ENCODE assay signal across 1 cellular context in the genomic region with DNA sequence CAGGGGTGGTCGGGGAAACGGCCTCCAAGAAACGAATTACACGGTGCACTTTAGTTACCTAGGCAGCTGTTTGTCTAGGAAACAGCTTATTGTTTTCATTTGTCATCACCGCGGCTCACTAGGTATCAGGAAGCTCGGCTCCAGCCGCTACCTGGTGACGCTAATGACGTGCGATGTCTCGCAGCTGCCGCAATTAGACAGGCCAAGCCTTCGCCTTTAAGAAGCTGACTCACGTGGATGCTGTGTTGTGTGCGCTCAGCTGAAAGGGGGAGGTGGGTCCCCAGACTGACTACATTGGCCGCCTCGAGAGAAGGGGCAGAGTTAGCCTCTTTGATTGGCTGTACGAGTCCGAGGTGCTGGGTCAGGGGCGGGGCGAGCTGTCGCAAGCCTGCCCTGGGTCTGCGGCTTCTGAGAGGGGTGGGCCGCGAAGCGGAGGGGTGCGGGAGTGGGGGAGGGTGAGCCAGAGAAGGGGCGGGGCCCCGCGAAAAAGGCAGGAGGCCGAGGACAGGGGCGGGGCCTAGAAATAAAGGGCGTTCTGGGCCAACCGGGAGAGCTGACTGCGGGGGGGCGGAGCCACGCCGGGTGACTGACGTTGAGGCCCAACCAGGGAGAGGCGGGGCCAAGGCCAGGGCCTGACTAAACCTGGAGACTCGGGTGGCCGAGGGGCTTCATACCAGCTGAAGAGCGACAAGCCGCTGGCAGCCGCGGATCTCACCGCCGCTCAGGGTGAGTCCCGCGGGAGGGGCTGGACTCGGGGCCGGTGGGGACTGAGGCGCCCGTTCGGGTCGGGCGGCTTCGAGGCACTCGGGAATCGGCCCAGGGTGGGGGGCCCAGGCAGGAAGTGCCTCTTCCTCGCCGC.
A peak's percentile ranks its signal among the peaks of the same experiment; 100 is the strongest.
TF ChIP-seq lines count a peak whose summit lies in the region.

Gene YPEL5 (plus strand): TSS at position 671 of the 859 bp plus-strand sequence. CDS start 9,645 bp downstream, outside the sequence.

TF ChIP-seq in liver, 16 proteins besides CTCF, POLR2A, EP300 and RAD21 (continued from another document):
- TF ChIP-seq, protein P1, sequence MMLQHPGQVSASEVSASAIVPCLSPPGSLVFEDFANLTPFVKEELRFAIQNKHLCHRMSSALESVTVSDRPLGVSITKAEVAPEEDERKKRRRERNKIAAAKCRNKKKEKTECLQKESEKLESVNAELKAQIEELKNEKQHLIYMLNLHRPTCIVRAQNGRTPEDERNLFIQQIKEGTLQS (IDR thresholded peaks at IDR 0.05), result peak; percentile 42
- peak; percentile 55 to 58 for TF ChIP-seq HNF4A (conservative IDR thresholded peaks at IDR 0.05)
- peak; percentile 55 for TF ChIP-seq FOXA1 (IDR thresholded peaks at IDR 0.05)
- TF ChIP-seq, protein P2, sequence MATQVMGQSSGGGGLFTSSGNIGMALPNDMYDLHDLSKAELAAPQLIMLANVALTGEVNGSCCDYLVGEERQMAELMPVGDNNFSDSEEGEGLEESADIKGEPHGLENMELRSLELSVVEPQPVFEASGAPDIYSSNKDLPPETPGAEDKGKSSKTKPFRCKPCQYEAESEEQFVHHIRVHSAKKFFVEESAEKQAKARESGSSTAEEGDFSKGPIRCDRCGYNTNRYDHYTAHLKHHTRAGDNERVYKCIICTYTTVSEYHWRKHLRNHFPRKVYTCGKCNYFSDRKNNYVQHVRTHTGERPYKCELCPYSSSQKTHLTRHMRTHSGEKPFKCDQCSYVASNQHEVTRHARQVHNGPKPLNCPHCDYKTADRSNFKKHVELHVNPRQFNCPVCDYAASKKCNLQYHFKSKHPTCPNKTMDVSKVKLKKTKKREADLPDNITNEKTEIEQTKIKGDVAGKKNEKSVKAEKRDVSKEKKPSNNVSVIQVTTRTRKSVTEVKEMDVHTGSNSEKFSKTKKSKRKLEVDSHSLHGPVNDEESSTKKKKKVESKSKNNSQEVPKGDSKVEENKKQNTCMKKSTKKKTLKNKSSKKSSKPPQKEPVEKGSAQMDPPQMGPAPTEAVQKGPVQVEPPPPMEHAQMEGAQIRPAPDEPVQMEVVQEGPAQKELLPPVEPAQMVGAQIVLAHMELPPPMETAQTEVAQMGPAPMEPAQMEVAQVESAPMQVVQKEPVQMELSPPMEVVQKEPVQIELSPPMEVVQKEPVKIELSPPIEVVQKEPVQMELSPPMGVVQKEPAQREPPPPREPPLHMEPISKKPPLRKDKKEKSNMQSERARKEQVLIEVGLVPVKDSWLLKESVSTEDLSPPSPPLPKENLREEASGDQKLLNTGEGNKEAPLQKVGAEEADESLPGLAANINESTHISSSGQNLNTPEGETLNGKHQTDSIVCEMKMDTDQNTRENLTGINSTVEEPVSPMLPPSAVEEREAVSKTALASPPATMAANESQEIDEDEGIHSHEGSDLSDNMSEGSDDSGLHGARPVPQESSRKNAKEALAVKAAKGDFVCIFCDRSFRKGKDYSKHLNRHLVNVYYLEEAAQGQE (IDR thresholded peaks at IDR 0.05), result peak; percentile 54
- TF ChIP-seq NR2F2 (IDR thresholded peaks at IDR 0.05), result peak; percentile 62
- no peak for TF ChIP-seq EGR1 (IDR thresholded peaks at IDR 0.05; ENCODE audit: low read depth in 2 of 2)
- TF ChIP-seq GABPA (IDR thresholded peaks at IDR 0.05 in 1 of 2, conservative IDR thresholded peaks at IDR 0.05 in 1 of 2), result peak in 1 of 2 donors; percentile 46
TF ChIP-seq in liver: peak in this region for 13.
